In genomic region chr13:114068723-114069322, GRCh38 we compare ENCODE assay signal across 8 cellular contexts.
DNase-seq lines count a peak whose midpoint lies in the region; ATAC-seq and TF ChIP-seq lines count a peak whose summit lies in the region.

No MANE protein-coding gene starts in this region.

- no peaks in the 10 kb centered on the region for H3K9me3 ChIP-seq in IMR-90 (ENCODE audit: control insufficient read depth, insufficient read depth, low read length)
- H3K9me3 ChIP-seq in colonic mucosa = no peaks in the 10 kb centered on the region
- H3K9me3 ChIP-seq in muscle layer of duodenum (ENCODE audit: control insufficient read depth in 1 of 2, low read length in 2 of 2) = no peaks in the 10 kb centered on the region

- WGBS in IMR-90 (ENCODE audit: extremely low coverage in 2 of 2, insufficient read length in 1 of 2), 2 experiments = 20% methylated on average over 1 of the region's 19 CpGs; no CpG with 5 or more reads in 1 of the 2 experiments

- CTCF ChIA-PET in IMR-90 (lab: Yijun Ruan, JAX) = no interaction called here

- intact Hi-C loops in IMR-90 (cut with micrococcal nuclease) (no loop called here), colonic mucosa (cut with DNase I) (no loop called here)

- peak overlapping the region; percentile 63 for H2BK20ac ChIP-seq in IMR-90 (ENCODE audit: low read depth, low read length)

- dilution Hi-C loops in IMR-90 (cut with HindIII; ENCODE audit: low sequenced_read_pairs, unreplicated experiment) = no loop called here

- H4K91ac ChIP-seq in IMR-90 (ENCODE audit: insufficient read depth, low read depth, low read length) = peak overlapping the region; percentile 88

- peaks cover 23% of the 10 kb centered on the region for H4K20me1 ChIP-seq in IMR-90 (ENCODE audit: insufficient read depth, low read length)

- TF ChIP-seq CTCF in IMR-90 (conservative IDR thresholded peaks at IDR 0.05; ENCODE audit: low read depth, low read length) (no peak), colonic mucosa (IDR thresholded peaks at IDR 0.05) (no peak)

- BruUV-seq in IMR-90 (replicated peaks; lab: Mats Ljungman, UMichigan) = no TSS peak

- no peak for TF ChIP-seq RAD21 in IMR-90 (IDR thresholded peaks at IDR 0.05; ENCODE audit: low read length)

- H3K4me2 ChIP-seq in IMR-90 (ENCODE audit: low read depth, low read length) = peak overlapping the region; percentile 28

- H3K27ac ChIP-seq in IMR-90 (ENCODE audit: insufficient read depth, low read length) (peak overlapping the region; percentile 98), colonic mucosa (peak overlapping the region; percentile 89), muscle layer of duodenum (ENCODE audit: low read length) (peak overlapping the region; percentile 53)

- H3K27me3 ChIP-seq in IMR-90 (ENCODE audit: control insufficient read depth, insufficient read depth, low read length) = no peaks in the 10 kb centered on the region
- H3K27me3 ChIP-seq in colonic mucosa = no peaks in the 10 kb centered on the region
- H3K27me3 ChIP-seq in muscle layer of duodenum (ENCODE audit: low read depth, low read length) = no peaks in the 10 kb centered on the region

- peak overlapping the region; percentile 21 to 85 for H4K8ac ChIP-seq in IMR-90 (ENCODE audit: low read depth in 2 of 2, low read length in 2 of 2)

- TF ChIP-seq POLR2A in IMR-90 (IDR thresholded peaks at IDR 0.05; ENCODE audit: low read depth, low read length) = no peak

- H3K23ac ChIP-seq in IMR-90 (ENCODE audit: low read depth, low read length) = peak overlapping the region; percentile 88

- H3K56ac ChIP-seq in IMR-90 (ENCODE audit: extremely low read depth, insufficient read depth, low read length) = no peak overlapping the region; the same call in 1 of the 2 replicates

- DNase-seq in AG08395 (ENCODE audit: low spot score) (peak; percentile 54), IMR-90 (peak; percentile 77), colonic mucosa (no peak), SW 1271 (lab: John Stamatoyannopoulos, UW) (no peak), NCI-H2227 treated with DMSO at 0.1 percent for 48 hours (lab: John Stamatoyannopoulos, UW) (no peak)
- DNase-seq in activated CD4-positive, alpha-beta T cell treated with anti-CD3 and anti-CD28 coated beads for 4 hours = no peak

- H3K18ac ChIP-seq in IMR-90 (ENCODE audit: low read depth, low read length) = peak overlapping the region; percentile 73

- H3K9ac ChIP-seq in IMR-90 (ENCODE audit: low read depth, low read length) (peak overlapping the region; percentile 57), colonic mucosa (ENCODE audit: low read depth in 2 of 2, low read length in 2 of 2) (peak overlapping the region; percentile 39 to 46)

- H4K5ac ChIP-seq in IMR-90 (ENCODE audit: low read depth, low read length) = peak overlapping the region; percentile 69

- H3K4me1 ChIP-seq in IMR-90 (ENCODE audit: control insufficient read depth, insufficient read depth, low read length) = peaks cover 47% of the 10 kb centered on the region
- H3K4me1 ChIP-seq in colonic mucosa = peaks cover 14% of the 10 kb centered on the region
- peaks cover 34 to 39% of the 10 kb centered on the region in 2 donors for H3K4me1 ChIP-seq in muscle layer of duodenum (ENCODE audit: control insufficient read depth in 1 of 2, insufficient read depth in 2 of 2, low read length in 2 of 2)

- H2AK5ac ChIP-seq in IMR-90 (ENCODE audit: low read depth, low read length) = peak overlapping the region; percentile 88

- H2BK5ac ChIP-seq in IMR-90 (ENCODE audit: low read depth, low read length, poor library complexity, severe bottlenecking) = peak overlapping the region; percentile 53

- peak overlapping the region; percentile 66 for H2AFZ ChIP-seq in IMR-90 (replicated peaks; ENCODE audit: low read length, poor library complexity)

- peak overlapping the region; percentile 84 for H2BK120ac ChIP-seq in IMR-90 (ENCODE audit: low read depth, low read length)

- ATAC-seq in IMR-90 (ENCODE audit: low read depth) (no peak), HG02981 (IDR thresholded peaks at IDR 0.05; ENCODE audit: unreplicated experiment) (no peak)

- peaks cover 26% of the 10 kb centered on the region for H3K36me3 ChIP-seq in IMR-90 (ENCODE audit: control insufficient read depth, insufficient read depth, low read length)
- H3K36me3 ChIP-seq in colonic mucosa = no peaks in the 10 kb centered on the region
- H3K36me3 ChIP-seq in muscle layer of duodenum (ENCODE audit: control insufficient read depth in 1 of 2, insufficient read depth in 2 of 2, low read length in 2 of 2) = peaks cover 0 to 15% of the 10 kb centered on the region in 2 donors

- peak overlapping the region; percentile 88; the same call in 2 of the 3 replicates for H2BK15ac ChIP-seq in IMR-90 (ENCODE audit: low read depth, low read length)

- peak overlapping the region; percentile 88 for H2AK9ac ChIP-seq in IMR-90 (replicated peaks; ENCODE audit: low read depth, low read length, poor library complexity)

- peak overlapping the region; percentile 78 for H3K4ac ChIP-seq in IMR-90 (ENCODE audit: low read depth, low read length)

- H3K4me3 ChIP-seq in IMR-90 (ENCODE audit: insufficient read depth, low read depth, low read length) (no peak overlapping the region), colonic mucosa (no peak overlapping the region), muscle layer of duodenum (ENCODE audit: low read depth in 1 of 2, low read length in 2 of 2) (no peak overlapping the region)

- POLR2A ChIA-PET in IMR-90 (lab: Charles Lee; ENCODE audit: unreplicated experiment) = no interaction called here

- in situ Hi-C loops in IMR-90 (cut with MboI; ENCODE audit: low sequenced_read_pairs) = loop anchor here (5.0 kb wide), 1 partner anchor 63 kb away; the partner anchor contains the start of gene RASA3

- H3K9me1 ChIP-seq in IMR-90 (ENCODE audit: insufficient read depth, low read length) = peaks cover 13% of the 10 kb centered on the region

- H3K14ac ChIP-seq in IMR-90 (replicated peaks; ENCODE audit: low read depth, low read length) = peak overlapping the region; percentile 89

- peaks cover 23 to 73% of the 10 kb centered on the region in 2 experiments for H3K79me1 ChIP-seq in IMR-90 (ENCODE audit: low read depth in 1 of 2, low read length in 2 of 2)

TF ChIP-seq in IMR-90, 13 proteins besides CTCF, POLR2A, EP300 and RAD21:
- peak; percentile 96 for TF ChIP-seq CEBPB (IDR thresholded peaks at IDR 0.05; ENCODE audit: low read depth, low read length)
- no peak for TF ChIP-seq RFX5 (IDR thresholded peaks at IDR 0.05; ENCODE audit: low read depth, low read length)

Comparison
In these comparisons a context has a peak if more than half of its experiments do, and no peak if none do; other contexts are left out.
1. DNase-seq: peak in AG08395 (single experiment) and IMR-90 (single experiment); none in colonic mucosa (single experiment), SW 1271 (0 of 2), activated CD4-positive, alpha-beta T cell treated with anti-CD3 and anti-CD28 coated beads for 4 hours (0 of 2) and NCI-H2227 treated with DMSO at 0.1 percent for 48 hours (single experiment).
2. Peak in every context shown above with its lines, with median percentiles within 50 percentile points of each other: H3K27ac ChIP-seq.